ENCODE assay signal across 16 cellular contexts in genomic region chr3:16173696-16174355, GRCh38. TPM values are rescaled to one million over a fixed set of nuclear protein-coding genes. Genes with fewer than 3 reads are reported as not detected.
A peak's percentile ranks its signal among the peaks of the same experiment; 100 is the strongest.
DNase-seq lines count a peak whose midpoint lies in the region; ATAC-seq and TF ChIP-seq lines count a peak whose summit lies in the region.
"Had no signal": no experiment of that assay in that cellular context is flagged by ENCODE, and none has a peak within 500 bp of the region (broad histone marks: within the 10 kb centered on the region; RNA-seq: fewer than 3 reads in every experiment).

No MANE protein-coding gene starts in this region.

- H3K27me3 Mint-ChIP-seq in type B pancreatic cell, result peaks cover 40% of the 10 kb centered on the region

- DNase-seq in NCI-H1694 treated with DMSO at 0.1 percent for 48 hours (lab: John Stamatoyannopoulos, UW) (peak; percentile 3), NCI-H1694 (lab: John Stamatoyannopoulos, UW) (no peak), myocyte (ENCODE audit: low read depth) (peak; percentile 43), type B pancreatic cell (ENCODE audit: extremely low spot score, unreplicated experiment) (peak; percentile 27), T1000 (lab: John Stamatoyannopoulos, UW) (no peak)
- DNase-seq: activated CD4-positive, alpha-beta T cell treated with anti-CD3 and anti-CD28 coated beads for 48 hours; KG1; NCI-H2107; stimulated activated naive B cell treated with anti-CD40 and anti-IgM and Interleukin-4, amounts not matched to agents 10 μg/mL and 1 μg/mL and 100 μg/mL, for 72 hours; SW 1271 had no signal

- no peak overlapping the region for H3K4me3 Mint-ChIP-seq in type B pancreatic cell
- H3K4me3 Mint-ChIP-seq: activated T-helper 1 cell treated with anti-CD3 and anti-CD28 coated beads, Interleukin-12 subunit alpha, Interleukin-12 subunit beta, Interleukin-2, Interleukin-4 antibody, amounts not matched to agents 30 ng/mL and 10 ng/mL and 1 ng/mL, durations not matched to agents 14 hours and 24 hours and 36 hours; central memory CD8-positive, alpha-beta T cell; stimulated activated naive B cell treated with anti-CD40 and anti-IgM and Interleukin-4, amounts not matched to agents 10 μg/mL and 1 μg/mL and 100 μg/mL, for 72 hours had no signal

- H3K9me3 Mint-ChIP-seq in type B pancreatic cell, result peaks cover 7% of the 10 kb centered on the region
- H3K9me3 Mint-ChIP-seq: activated T-helper 1 cell treated with anti-CD3 and anti-CD28 coated beads, Interleukin-12 subunit alpha, Interleukin-12 subunit beta, Interleukin-2, Interleukin-4 antibody, amounts not matched to agents 30 ng/mL and 10 ng/mL and 1 ng/mL, durations not matched to agents 14 hours and 24 hours and 36 hours; central memory CD8-positive, alpha-beta T cell had no signal

- no peak for TF ChIP-seq CTCF in type B pancreatic cell (conservative IDR thresholded peaks at IDR 0.05)

- ATAC-seq in GM18498 (IDR thresholded peaks at IDR 0.05; ENCODE audit: unreplicated experiment) (no peak), GM21528 (IDR thresholded peaks at IDR 0.05; ENCODE audit: low FRiP score, unreplicated experiment) (no peak)
- ATAC-seq: stimulated activated naive B cell treated with anti-CD40 and anti-IgM and Interleukin-4, amounts not matched to agents 10 μg/mL and 1 μg/mL and 100 μg/mL, for 72 hours had no signal

- H3K36me3 Mint-ChIP-seq in type B pancreatic cell, result no peaks in the 10 kb centered on the region

- H3K4me1 Mint-ChIP-seq in type B pancreatic cell (ENCODE audit: unreplicated experiment), result peaks cover 21% of the 10 kb centered on the region

- H3K27ac ChIP-seq in cingulate gyrus (ENCODE audit: low read depth, low read length), result peak overlapping the region; percentile 92
- H3K27ac ChIP-seq: 22Rv1 had no signal

- H3K27ac Mint-ChIP-seq in type B pancreatic cell, result no peak overlapping the region
- H3K27ac Mint-ChIP-seq: activated T-helper 1 cell treated with anti-CD3 and anti-CD28 coated beads, Interleukin-12 subunit alpha, Interleukin-12 subunit beta, Interleukin-2, Interleukin-4 antibody, amounts not matched to agents 30 ng/mL and 10 ng/mL and 1 ng/mL, durations not matched to agents 14 hours and 24 hours and 36 hours; stimulated activated naive B cell treated with anti-CD40 and anti-IgM and Interleukin-4, amounts not matched to agents 10 μg/mL and 1 μg/mL and 100 μg/mL, for 72 hours had no signal

RNA-seq across cellular contexts. Expression of gene GALNT15, which starts 0.7 kb away (rescaled TPM):
- total RNA-seq in myocyte (0.91 and 1.3 TPM in 2 replicates), type B pancreatic cell (ENCODE audit: low replicate concordance) (0.17 TPM in 1 of 2 replicates, not detected in the other)
- polyA plus RNA-seq in myocyte (2012), result 1.7 TPM
- total RNA-seq: activated T-helper 1 cell treated with anti-CD3 and anti-CD28 coated beads, Interleukin-12 subunit alpha, Interleukin-12 subunit beta, Interleukin-2, Interleukin-4 antibody, amounts not matched to agents 30 ng/mL and 10 ng/mL and 1 ng/mL, durations not matched to agents 14 hours and 24 hours and 36 hours had no signal

Comparison
In these comparisons a context has a peak if more than half of its experiments do, and no peak if none do; other contexts are left out.
1. DNase-seq: peak in NCI-H1694 treated with DMSO at 0.1 percent for 48 hours (single experiment), myocyte (single experiment) and type B pancreatic cell (single experiment); none in NCI-H1694 (single experiment) and T1000 (single experiment).